In the genomic region with DNA sequence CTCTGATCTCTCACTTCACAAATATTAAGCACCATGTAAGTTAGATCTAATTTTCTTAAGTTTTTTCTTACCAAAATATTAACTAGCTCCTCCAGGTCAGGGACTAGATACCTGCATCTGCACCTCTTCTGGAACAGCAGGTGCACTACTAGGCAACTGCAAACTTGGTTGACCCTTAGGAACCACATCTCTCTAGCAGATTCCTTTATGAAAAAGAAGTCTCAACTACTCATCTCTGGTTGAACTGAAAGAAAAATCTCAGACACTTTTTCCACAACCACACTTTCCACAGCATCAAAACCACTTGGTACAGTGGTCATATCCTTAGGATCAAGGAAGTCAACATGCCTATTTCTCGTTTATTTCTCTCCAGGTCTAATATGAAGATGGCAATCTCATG, we compare ENCODE assay signal across 23 cellular contexts.
"Had no signal": no experiment of that assay in that cellular context is flagged by ENCODE, and none has a peak within 500 bp of the region (broad histone marks: within the 10 kb centered on the region; RNA-seq: fewer than 3 reads in every experiment).

No MANE protein-coding gene starts in this region.

- H3K27me3 ChIP-seq: adrenal gland, ascending aorta, brain microvascular endothelial cell, tibial nerve had no signal

- DNase-seq: activated CD4-positive, alpha-beta memory T cell treated with anti-CD3 and anti-CD28 coated beads for 36 hours; activated CD4-positive, alpha-beta T cell treated with anti-CD3 and anti-CD28 coated beads for 48 hours; activated CD8-positive, alpha-beta memory T cell treated with anti-CD3 and anti-CD28 coated beads, Interleukin-2, amount 10 ng/mL, durations not matched to agents 7 days and 5 days; activated gamma-delta T cell treated with Interleukin-2 at 50 U/mL for 16 hours; adrenal gland; brain microvascular endothelial cell; caudate nucleus; effector memory CD4-positive, alpha-beta T cell; foreskin melanocyte; hippocampal formation; occipital lobe; posterior cingulate gyrus; stimulated activated CD4-positive, alpha-beta T cell treated with anti-CD3 and anti-CD28 coated beads, Interleukin-2, amount 100 ng/mL, for 48 hours; stimulated activated CD8-positive, alpha-beta memory T cell treated with anti-CD3 and anti-CD28 coated beads, Interleukin-4, amount 100 ng/mL, for 48 hours; stimulated activated naive CD4-positive, alpha-beta T cell treated with Interleukin-2 at 50 U/mL for 16 hours; T-helper 1 cell had no signal

- H3K36me3 Mint-ChIP-seq: activated CD4-positive, alpha-beta memory T cell treated with anti-CD3 and anti-CD28 coated beads for 36 hours had no signal

- H3K4me3 Mint-ChIP-seq: activated CD4-positive, alpha-beta memory T cell treated with anti-CD3 and anti-CD28 coated beads for 36 hours; activated CD8-positive, alpha-beta memory T cell treated with anti-CD3 and anti-CD28 coated beads, Interleukin-2, amount 10 ng/mL, durations not matched to agents 7 days and 5 days; activated naive CD4-positive, alpha-beta T cell treated with anti-CD3 and anti-CD28 coated beads, Interleukin-2, amount 50 U/mL, for 24 hours; activated T-helper 1 cell treated with anti-CD3 and anti-CD28 coated beads, Interleukin-12 subunit alpha, Interleukin-12 subunit beta, Interleukin-2, Interleukin-4 antibody, amounts not matched to agents 30 ng/mL and 10 ng/mL and 1 ng/mL, durations not matched to agents 14 hours and 24 hours and 36 hours had no signal

- H3K4me2 ChIP-seq: smooth muscle cell had no signal

- H3K27me3 Mint-ChIP-seq: activated CD4-positive, alpha-beta memory T cell treated with anti-CD3 and anti-CD28 coated beads for 36 hours; activated CD8-positive, alpha-beta memory T cell treated with anti-CD3 and anti-CD28 coated beads, Interleukin-2, amount 10 ng/mL, durations not matched to agents 7 days and 5 days; activated naive CD4-positive, alpha-beta T cell treated with anti-CD3 and anti-CD28 coated beads, Interleukin-2, amount 50 U/mL, for 24 hours had no signal

- H3K36me3 ChIP-seq: adrenal gland, ascending aorta, brain microvascular endothelial cell, tibial nerve had no signal

- H3K4me3 ChIP-seq: adrenal gland, ascending aorta, smooth muscle cell, tibial nerve had no signal

- ATAC-seq: activated CD8-positive, alpha-beta memory T cell treated with anti-CD3 and anti-CD28 coated beads, Interleukin-2, amount 10 ng/mL, durations not matched to agents 7 days and 5 days; esophagus mucosa; sciatic nerve had no signal

- H3K27ac ChIP-seq: adrenal gland, ascending aorta, brain microvascular endothelial cell, tibial nerve had no signal

- H3K4me1 ChIP-seq: ascending aorta, tibial nerve had no signal

- H3K9me3 Mint-ChIP-seq: activated naive CD4-positive, alpha-beta T cell treated with anti-CD3 and anti-CD28 coated beads, Interleukin-2, amount 50 U/mL, for 24 hours; activated T-helper 1 cell treated with anti-CD3 and anti-CD28 coated beads, Interleukin-12 subunit alpha, Interleukin-12 subunit beta, Interleukin-2, Interleukin-4 antibody, amounts not matched to agents 30 ng/mL and 10 ng/mL and 1 ng/mL, durations not matched to agents 14 hours and 24 hours and 36 hours had no signal

- H3K27ac Mint-ChIP-seq: activated CD4-positive, alpha-beta memory T cell treated with anti-CD3 and anti-CD28 coated beads for 36 hours; activated CD8-positive, alpha-beta memory T cell treated with anti-CD3 and anti-CD28 coated beads, Interleukin-2, amount 10 ng/mL, durations not matched to agents 7 days and 5 days; activated T-helper 1 cell treated with anti-CD3 and anti-CD28 coated beads, Interleukin-12 subunit alpha, Interleukin-12 subunit beta, Interleukin-2, Interleukin-4 antibody, amounts not matched to agents 30 ng/mL and 10 ng/mL and 1 ng/mL, durations not matched to agents 14 hours and 24 hours and 36 hours had no signal

- H3K9me3 ChIP-seq: ascending aorta, tibial nerve had no signal
